ENCODE assay signal across 14 cellular contexts in the genomic region with DNA sequence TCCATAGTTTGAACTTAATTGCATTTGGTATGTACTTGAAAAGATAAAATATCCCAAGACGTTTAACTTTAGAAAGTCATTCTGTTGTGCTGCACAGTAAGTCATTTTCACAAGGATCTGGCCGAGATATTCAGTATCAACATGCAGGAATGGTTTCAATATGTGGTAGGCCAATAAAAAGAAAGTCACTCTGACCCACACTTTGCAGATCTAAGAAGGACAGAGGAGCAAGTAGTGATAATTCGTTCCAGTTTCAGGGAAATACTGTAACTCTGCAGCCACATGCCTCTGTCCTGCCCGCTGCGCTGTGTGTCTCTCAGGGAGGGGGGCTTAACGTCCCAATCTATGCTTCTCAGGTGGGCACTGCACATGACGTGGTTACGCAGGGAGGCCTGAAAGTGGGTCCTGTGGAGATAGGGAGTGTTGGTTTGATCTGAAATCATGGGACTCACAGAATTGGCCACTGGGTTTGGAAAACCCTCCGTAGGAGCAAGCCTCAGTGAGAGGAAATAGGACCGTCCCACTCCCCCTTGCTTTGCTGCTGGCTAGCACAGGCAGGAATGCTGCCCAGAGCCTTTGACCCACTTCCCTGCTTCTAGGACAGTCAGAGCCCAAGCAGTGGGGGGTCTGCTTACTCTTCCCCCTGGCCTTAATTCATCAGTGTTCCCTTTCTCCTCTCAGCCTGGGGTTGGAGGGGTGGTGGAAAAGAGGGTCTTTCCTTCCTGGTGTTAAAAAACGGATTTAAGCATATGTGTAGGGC.
DNase-seq lines count a peak whose midpoint lies in the region; ATAC-seq and TF ChIP-seq lines count a peak whose summit lies in the region.
"Had no signal": no experiment of that assay in that cellular context is flagged by ENCODE, and none has a peak within 500 bp of the region (broad histone marks: within the 10 kb centered on the region; RNA-seq: fewer than 3 reads in every experiment).

No MANE protein-coding gene starts in this region.

- peaks cover 0 to 4% of the 10 kb centered on the region in 2 donors for H3K4me1 ChIP-seq in uterus
- H3K4me1 ChIP-seq: Peyer's patch, right lobe of liver had no signal

- TF ChIP-seq CTCF in uterus (IDR thresholded peaks at IDR 0.05): no peak

- peak overlapping the region in 1 of 2 donors; percentile 12 for H3K4me3 ChIP-seq in uterus
- H3K4me3 ChIP-seq: Peyer's patch, right lobe of liver had no signal

- no peaks in the 10 kb centered on the region for H3K27me3 ChIP-seq in uterus
- H3K27me3 ChIP-seq: Peyer's patch, right lobe of liver had no signal

- no peaks in the 10 kb centered on the region for H3K36me3 ChIP-seq in uterus
- H3K36me3 ChIP-seq: Peyer's patch, right lobe of liver had no signal

- DNase-seq in astrocyte of the hippocampus (ENCODE audit: low read depth, low spot score) (peak; percentile 3), globus pallidus (ENCODE audit: low spot score) (peak; percentile 12), midbrain (lab: John Stamatoyannopoulos, UW) (peak; percentile 3), uterus (peak; percentile 37 to 57), NCI-H187 treated with DMSO at 0.1 percent for 48 hours (lab: John Stamatoyannopoulos, UW) (no peak), ACHN (no peak)
- DNase-seq: activated CD4-positive, alpha-beta T cell treated with anti-CD3 and anti-CD28 coated beads, Interleukin-2, amount 10 ng/mL, durations not matched to agents 7 days and 5 days; activated naive CD4-positive, alpha-beta T cell treated with anti-CD3 and anti-CD28 coated beads, Interleukin-2, amount 50 U/mL, for 16 hours; effector CD8-positive, alpha-beta T cell; NCI-H1048; NCI-H82; Peyer's patch; right lobe of liver had no signal

- intact Hi-C loops in uterus (cut with DNase I; ENCODE audit: low total_unique reads): no loop called here

- no peaks in the 10 kb centered on the region for H3K9me3 ChIP-seq in uterus
- H3K9me3 ChIP-seq: Peyer's patch, right lobe of liver had no signal

- ATAC-seq in GM21825 (IDR thresholded peaks at IDR 0.05; ENCODE audit: unreplicated experiment): no peak

- peak overlapping the region; percentile 51 to 63 for H3K27ac ChIP-seq in uterus
- H3K27ac ChIP-seq: Peyer's patch, right lobe of liver had no signal

- in situ Hi-C loops in ACHN (cut with HindIII; ENCODE audit: low pct_ligation_motif_present, low pct_unique_long_range_greater_than_20kb, low sequenced_read_pairs): no loop called here

- TF ChIP-seq POLR2A in uterus (IDR thresholded peaks at IDR 0.05): no peak

Comparison
In these comparisons a context has a peak if more than half of its experiments do, and no peak if none do; other contexts are left out.
1. DNase-seq: peak in astrocyte of the hippocampus (single experiment), globus pallidus (single experiment), midbrain (single experiment) and uterus (2 of 2); none in NCI-H187 treated with DMSO at 0.1 percent for 48 hours (single experiment) and ACHN (single experiment).